In the genomic region with DNA sequence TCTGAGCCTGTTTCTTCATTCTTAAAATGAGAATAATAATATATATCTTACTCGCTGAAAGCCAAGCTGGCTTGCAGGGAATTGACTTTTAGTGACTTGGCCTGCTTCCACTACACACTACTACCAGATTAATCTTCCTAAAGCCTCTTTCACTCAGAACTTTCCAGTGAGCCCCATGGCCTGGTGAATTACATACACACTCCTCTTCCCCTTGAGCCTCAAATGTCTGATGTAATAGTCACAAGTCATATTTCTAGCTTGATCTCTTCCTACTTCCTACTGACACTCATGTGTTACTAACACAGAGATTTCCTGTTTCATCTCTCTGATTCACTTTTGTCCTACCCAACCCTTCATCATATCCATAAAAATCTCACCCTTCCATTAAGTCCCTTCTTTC, we compare ENCODE assay signal across 15 cellular contexts.
DNase-seq lines count a peak whose midpoint lies in the region; ATAC-seq and TF ChIP-seq lines count a peak whose summit lies in the region.
"Had no signal": no experiment of that assay in that cellular context is flagged by ENCODE, and none has a peak within 500 bp of the region (broad histone marks: within the 10 kb centered on the region; RNA-seq: fewer than 3 reads in every experiment).

No MANE protein-coding gene starts in this region.

- DNase-seq in D341Med (ENCODE audit: low spot score) (peak; percentile 28), OCI-M1 (lab: John Stamatoyannopoulos, UW) (peak; percentile 6), dorsolateral prefrontal cortex (no peak), mesenchymal stem cell (no peak)
- DNase-seq in activated CD4-positive, alpha-beta T cell treated with anti-CD3 and anti-CD28 coated beads for 36 hours = no peak
- DNase-seq: activated CD4-positive, alpha-beta memory T cell treated with anti-CD3 and anti-CD28 coated beads for 36 hours; COR-L47; NCI-H187; NCI-H526 treated with DMSO at 0.1 percent for 48 hours; occipital lobe had no signal

- no peak overlapping the region for H3K14ac ChIP-seq in mesenchymal stem cell (ENCODE audit: low read length in 2 of 2)

- H2BK120ac ChIP-seq in mesenchymal stem cell (ENCODE audit: low read depth, low read length) = no peak overlapping the region

- H3K4me3 Mint-ChIP-seq in activated CD4-positive, alpha-beta T cell treated with anti-CD3 and anti-CD28 coated beads for 36 hours = no peak overlapping the region
- H3K4me3 Mint-ChIP-seq: activated CD4-positive, alpha-beta memory T cell treated with anti-CD3 and anti-CD28 coated beads for 36 hours; GM23338; stimulated activated naive CD8-positive, alpha-beta T cell treated with anti-CD3 and anti-CD28 coated beads, Interleukin-15, Interleukin-2, amounts not matched to agents 100 ng/mL and 50 ng/mL, for 24 hours had no signal

- H3K27ac Mint-ChIP-seq in activated CD4-positive, alpha-beta T cell treated with anti-CD3 and anti-CD28 coated beads for 36 hours = no peak overlapping the region
- H3K27ac Mint-ChIP-seq: activated CD4-positive, alpha-beta memory T cell treated with anti-CD3 and anti-CD28 coated beads for 36 hours; GM23338; stimulated activated naive CD8-positive, alpha-beta T cell treated with anti-CD3 and anti-CD28 coated beads, Interleukin-15, Interleukin-2, amounts not matched to agents 100 ng/mL and 50 ng/mL, for 24 hours had no signal

- no peaks in the 10 kb centered on the region for H3K4me1 Mint-ChIP-seq in activated CD4-positive, alpha-beta T cell treated with anti-CD3 and anti-CD28 coated beads for 36 hours

- H3K27ac ChIP-seq in dorsolateral prefrontal cortex (peak overlapping the region in 53 of 59 donors; percentile 12 to 93 (median 73)), mesenchymal stem cell (ENCODE audit: low read length, poor library complexity, severe bottlenecking) (no peak overlapping the region)

- peaks cover 2% of the 10 kb centered on the region for H3K27me3 Mint-ChIP-seq in activated CD4-positive, alpha-beta T cell treated with anti-CD3 and anti-CD28 coated beads for 36 hours
- H3K27me3 Mint-ChIP-seq: activated CD4-positive, alpha-beta memory T cell treated with anti-CD3 and anti-CD28 coated beads for 36 hours; stimulated activated naive CD8-positive, alpha-beta T cell treated with anti-CD3 and anti-CD28 coated beads, Interleukin-15, Interleukin-2, amounts not matched to agents 100 ng/mL and 50 ng/mL, for 24 hours had no signal

- H2AFZ ChIP-seq in mesenchymal stem cell (ENCODE audit: low read depth, low read length) = no peak overlapping the region
- H2AFZ ChIP-seq: GM23338 had no signal

- H3K4me1 ChIP-seq in mesenchymal stem cell (ENCODE audit: control insufficient read depth, insufficient read depth, low read depth, low read length) = peaks cover 2% of the 10 kb centered on the region

- ATAC-seq in GM19035 (IDR thresholded peaks at IDR 0.05; ENCODE audit: unreplicated experiment) = no peak
- ATAC-seq in activated CD4-positive, alpha-beta T cell treated with anti-CD3 and anti-CD28 coated beads for 36 hours = no peak
- ATAC-seq in GM21717 (IDR thresholded peaks at IDR 0.05; ENCODE audit: unreplicated experiment) = no peak
- ATAC-seq in GM21529 (IDR thresholded peaks at IDR 0.05; ENCODE audit: unreplicated experiment) = no peak
- ATAC-seq: GM23338 had no signal

- H2AK5ac ChIP-seq in mesenchymal stem cell (ENCODE audit: low read length, severe bottlenecking) = no peak overlapping the region

- no peak overlapping the region for H2BK12ac ChIP-seq in mesenchymal stem cell (ENCODE audit: low read length in 2 of 2)

- no peak overlapping the region for H4K8ac ChIP-seq in mesenchymal stem cell (ENCODE audit: low read length)

- H3K18ac ChIP-seq in mesenchymal stem cell (ENCODE audit: low read depth in 1 of 2, low read length in 2 of 2) = no peak overlapping the region

- no peak for TF ChIP-seq CTCF in dorsolateral prefrontal cortex (IDR thresholded peaks at IDR 0.05 in 54 of 56, conservative IDR thresholded peaks at IDR 0.05 in 2 of 56; ENCODE audit: low read depth in 1 of 56, partially characterized antibody in 56 of 56)

- H3K9me3 Mint-ChIP-seq in activated CD4-positive, alpha-beta T cell treated with anti-CD3 and anti-CD28 coated beads for 36 hours (ENCODE audit: low read depth) = no peaks in the 10 kb centered on the region
- H3K9me3 Mint-ChIP-seq: activated CD4-positive, alpha-beta memory T cell treated with anti-CD3 and anti-CD28 coated beads for 36 hours; GM23338; stimulated activated naive CD8-positive, alpha-beta T cell treated with anti-CD3 and anti-CD28 coated beads, Interleukin-15, Interleukin-2, amounts not matched to agents 100 ng/mL and 50 ng/mL, for 24 hours had no signal

- CTCF ChIA-PET in activated CD4-positive, alpha-beta T cell treated with anti-CD3 and anti-CD28 coated beads for 36 hours (lab: Charles Lee) = no interaction called here

- H3K27me3 ChIP-seq in dorsolateral prefrontal cortex = no peaks in the 10 kb centered on the region
- no peaks in the 10 kb centered on the region for H3K27me3 ChIP-seq in mesenchymal stem cell (ENCODE audit: control insufficient read depth in 1 of 2, insufficient read depth in 1 of 2, low read length in 2 of 2)

- no peak overlapping the region for H4K91ac ChIP-seq in mesenchymal stem cell (ENCODE audit: low read length)

- H3K9ac ChIP-seq in mesenchymal stem cell (ENCODE audit: low read length) = peak overlapping the region; percentile 32

- peak overlapping the region in 20 of 59 donors; percentile 1 to 45 (median 21) for H3K4me3 ChIP-seq in dorsolateral prefrontal cortex
- no peak overlapping the region for H3K4me3 ChIP-seq in mesenchymal stem cell (ENCODE audit: insufficient read depth in 1 of 2, low read depth in 1 of 2, low read length in 2 of 2)
- H3K4me3 ChIP-seq: GM23338 had no signal

- H3K23ac ChIP-seq in mesenchymal stem cell (ENCODE audit: low read length in 2 of 2) = no peak overlapping the region

- H2BK15ac ChIP-seq in mesenchymal stem cell (ENCODE audit: low read depth, poor library complexity, severe bottlenecking) = no peak overlapping the region

- no peaks in the 10 kb centered on the region for H3K36me3 ChIP-seq in mesenchymal stem cell (ENCODE audit: control insufficient read depth in 1 of 2, insufficient read depth in 2 of 2, low read depth in 1 of 2, low read length in 2 of 2)

- H3K36me3 Mint-ChIP-seq in activated CD4-positive, alpha-beta T cell treated with anti-CD3 and anti-CD28 coated beads for 36 hours (ENCODE audit: low read depth) = no peaks in the 10 kb centered on the region
- H3K36me3 Mint-ChIP-seq: activated CD4-positive, alpha-beta memory T cell treated with anti-CD3 and anti-CD28 coated beads for 36 hours had no signal

- no peak overlapping the region for H3K4ac ChIP-seq in mesenchymal stem cell (ENCODE audit: low read depth in 1 of 2, low read length in 2 of 2)

- intact Hi-C loops in dorsolateral prefrontal cortex (cut with DNase I) = no loop called here
- intact Hi-C loops in activated CD4-positive, alpha-beta T cell treated with anti-CD3 and anti-CD28 coated beads for 36 hours (cut with DNase I, micrococcal nuclease) = no loop called here

- WGBS in mesenchymal stem cell = 89% methylated on average over 1 of the region's 1 CpG

- no peaks in the 10 kb centered on the region for H3K79me1 ChIP-seq in mesenchymal stem cell (replicated peaks; ENCODE audit: low read length, poor library complexity, severe bottlenecking)

- POLR2A ChIA-PET in activated CD4-positive, alpha-beta T cell treated with anti-CD3 and anti-CD28 coated beads for 36 hours (lab: Charles Lee) = no interaction called here

- H3K9me3 ChIP-seq in mesenchymal stem cell (ENCODE audit: control insufficient read depth, low read length) = no peaks in the 10 kb centered on the region

- H3K4me2 ChIP-seq in mesenchymal stem cell (ENCODE audit: low read length, poor library complexity, severe bottlenecking) = no peak overlapping the region
- H3K4me2 ChIP-seq: GM23338 had no signal

- no peak overlapping the region for H2BK5ac ChIP-seq in mesenchymal stem cell (ENCODE audit: low read depth, low read length, poor library complexity, severe bottlenecking)

Comparison
In these comparisons a context has a peak if more than half of its experiments do, and no peak if none do; other contexts are left out.
1. DNase-seq: peak in D341Med (single experiment) and OCI-M1 (single experiment); none in dorsolateral prefrontal cortex (0 of 10), mesenchymal stem cell (single experiment) and activated CD4-positive, alpha-beta T cell treated with anti-CD3 and anti-CD28 coated beads for 36 hours (single experiment).